ENCODE assay signal across 19 cellular contexts in genomic region chr5:127679691-127680090, GRCh38. TPM values are rescaled to one million over a fixed set of nuclear protein-coding genes. Genes with fewer than 3 reads are reported as not detected.
"Had no signal": no experiment of that assay in that cellular context is flagged by ENCODE, and none has a peak within 500 bp of the region (broad histone marks: within the 10 kb centered on the region; RNA-seq: fewer than 3 reads in every experiment).

No MANE protein-coding gene starts in this region.

RNA-seq across cellular contexts. Expression of gene CCDC192, which starts 23.5 kb away (rescaled TPM):
- total RNA-seq: activated B cell treated with CpG ODN at 0.5 μM for 24 hours; activated CD4-positive, alpha-beta memory T cell treated with anti-CD3 and anti-CD28 coated beads for 36 hours; activated CD4-positive, alpha-beta T cell treated with anti-CD3 and anti-CD28 coated beads, Interleukin-2, amount 10 ng/mL, durations not matched to agents 24 days and 14 days; activated CD8-positive, alpha-beta memory T cell treated with anti-CD3 and anti-CD28 coated beads for 36 hours; activated CD8-positive, alpha-beta T cell treated with anti-CD3 and anti-CD28 coated beads for 36 hours; activated naive CD4-positive, alpha-beta T cell treated with anti-CD3 and anti-CD28 coated beads for 36 hours; activated naive CD4-positive, alpha-beta T cell treated with anti-CD3 and anti-CD28 coated beads, Interleukin-2, amount 50 U/mL, for 72 hours; activated naive CD8-positive, alpha-beta T cell treated with anti-CD3 and anti-CD28 coated beads for 36 hours; activated T-cell treated with anti-CD3 and anti-CD28 coated beads, Interleukin-2, amount 50 U/mL, for 4 hours; activated T-helper 1 cell treated with anti-CD3 and anti-CD28 coated beads, Interleukin-12 subunit alpha, Interleukin-12 subunit beta, Interleukin-2, Interleukin-4 antibody, amounts not matched to agents 30 ng/mL and 10 ng/mL and 1 ng/mL, durations not matched to agents 14 hours and 24 hours and 36 hours; activated T-helper 17 cell treated with anti-CD3 and anti-CD28 coated beads, Interleukin-2, amount 50 U/mL, for 72 hours; aorta; astrocyte; body of pancreas; cardiac muscle cell; chondrocyte had no signal
- polyA plus RNA-seq: aorta had no signal

RNA-seq across cellular contexts. Expression of gene CTXN3, which starts 30.8 kb away (rescaled TPM):
- total RNA-seq: activated B cell treated with CpG ODN at 0.5 μM for 24 hours; activated CD4-positive, alpha-beta memory T cell treated with anti-CD3 and anti-CD28 coated beads for 36 hours; activated CD4-positive, alpha-beta T cell treated with anti-CD3 and anti-CD28 coated beads, Interleukin-2, amount 10 ng/mL, durations not matched to agents 24 days and 14 days; activated CD8-positive, alpha-beta memory T cell treated with anti-CD3 and anti-CD28 coated beads for 36 hours; activated CD8-positive, alpha-beta T cell treated with anti-CD3 and anti-CD28 coated beads for 36 hours; activated naive CD4-positive, alpha-beta T cell treated with anti-CD3 and anti-CD28 coated beads for 36 hours; activated naive CD4-positive, alpha-beta T cell treated with anti-CD3 and anti-CD28 coated beads, Interleukin-2, amount 50 U/mL, for 72 hours; activated naive CD8-positive, alpha-beta T cell treated with anti-CD3 and anti-CD28 coated beads for 36 hours; activated T-cell treated with anti-CD3 and anti-CD28 coated beads, Interleukin-2, amount 50 U/mL, for 4 hours; activated T-cell treated with anti-CD3 and anti-CD28 coated beads, Interleukin-2, amount 50 U/mL, for 72 hours; activated T-helper 1 cell treated with anti-CD3 and anti-CD28 coated beads, Interleukin-12 subunit alpha, Interleukin-12 subunit beta, Interleukin-2, Interleukin-4 antibody, amounts not matched to agents 30 ng/mL and 10 ng/mL and 1 ng/mL, durations not matched to agents 14 hours and 24 hours and 36 hours; activated T-helper 17 cell treated with anti-CD3 and anti-CD28 coated beads, Interleukin-2, amount 50 U/mL, for 72 hours; adrenal gland; aorta; astrocyte; body of pancreas; breast epithelium; cardiac muscle cell; chondrocyte had no signal
- polyA plus RNA-seq: adrenal gland, aorta, cardiac muscle cell had no signal
